24 cellular contexts compared by ENCODE assay signal in the genomic region with DNA sequence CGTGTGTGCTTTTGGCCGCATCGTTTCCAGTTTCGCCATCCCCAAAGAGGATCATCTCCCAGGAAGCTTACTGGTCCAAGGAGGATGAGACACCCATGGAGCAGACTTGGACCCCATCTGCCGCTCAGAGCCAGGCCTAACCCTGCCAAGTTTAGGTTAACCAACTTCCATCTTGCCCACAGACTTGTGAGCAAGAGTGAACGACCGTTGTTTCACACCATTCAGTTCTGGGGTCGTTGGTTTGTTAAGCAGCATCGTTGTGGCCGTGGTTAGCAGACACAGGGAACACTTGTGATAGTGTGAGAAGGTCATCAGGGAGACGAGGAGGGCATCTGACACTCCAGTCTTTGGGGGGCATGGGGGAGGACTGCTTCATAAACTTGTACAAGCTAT. TPM values are rescaled to one million over a fixed set of nuclear protein-coding genes. Genes with fewer than 3 reads are reported as not detected.
DNase-seq lines count a peak whose midpoint lies in the region; ATAC-seq, FAIRE-seq and TF ChIP-seq lines count a peak whose summit lies in the region.
"Had no signal": no experiment of that assay in that cellular context is flagged by ENCODE, and none has a peak within 500 bp of the region (broad histone marks: within the 10 kb centered on the region; RNA-seq: fewer than 3 reads in every experiment).

No MANE protein-coding gene starts in this region.

- H3K4me2 ChIP-seq in HepG2 (ENCODE audit: low read depth, low read length): no peak overlapping the region

- H3K4me1 ChIP-seq in HepG2 (ENCODE audit: insufficient read depth, low read length): peaks cover 12% of the 10 kb centered on the region
- peaks cover 0 to 7% (median 3%) of the 10 kb centered on the region in 4 donors for H3K4me1 ChIP-seq in right lobe of liver
- H3K4me1 ChIP-seq: SJCRH30 had no signal

- intact Hi-C loops in HepG2 (cut with micrococcal nuclease; ENCODE audit: unreplicated experiment): loop anchor here (1.0 kb wide), 2 partner anchors 233 to 442 kb away; no protein-coding TSS in a partner anchor
- intact Hi-C loops in right lobe of liver (cut with DNase I): no loop called here

- no peak overlapping the region for H2AFZ ChIP-seq in HepG2 (ENCODE audit: low read length)

- BruUV-seq in HepG2 (replicated peaks; lab: Mats Ljungman, UMichigan): no TSS peak

- WGBS in HepG2 (ENCODE audit: low lambda C conversion rate): 79% methylated on average over 11 of the region's 11 CpGs
- WGBS in right lobe of liver (ENCODE audit: insufficient coverage, low coverage, low lambda C conversion rate, missing lambda C conversion rate): 58% methylated on average over 9 of the region's 11 CpGs

- H3K4me3 Mint-ChIP-seq in activated T-helper 17 cell treated with anti-CD3 and anti-CD28 coated beads, Interleukin-2, amount 50 U/mL, for 72 hours: no peak overlapping the region
- H3K4me3 Mint-ChIP-seq in immature natural killer cell: no peak overlapping the region

- no peaks in the 10 kb centered on the region for H4K20me1 ChIP-seq in HepG2 (ENCODE audit: insufficient read depth, low read length)

- in situ Hi-C loops in HepG2 (cut with HindIII; ENCODE audit: extremely low pct_ligation_motif_present, low pct_unique_long_range_greater_than_20kb): loop anchor here (5.0 kb wide), 1 partner anchor 445 kb away; no protein-coding TSS in a partner anchor

- H3K27me3 ChIP-seq in HepG2 (ENCODE audit: control insufficient read depth in 1 of 2, insufficient read depth in 2 of 2, low read length in 2 of 2) (no peaks in the 10 kb centered on the region), right lobe of liver (no peaks in the 10 kb centered on the region)
- H3K27me3 ChIP-seq: SJCRH30 had no signal

- no peaks in the 10 kb centered on the region for H3K79me2 ChIP-seq in HepG2 (ENCODE audit: insufficient read depth, low read length)

- no peaks in the 10 kb centered on the region for H3K36me3 ChIP-seq in HepG2 (replicated peaks in 1 of 2; ENCODE audit: control insufficient read depth in 1 of 2, insufficient read depth in 2 of 2, low read length in 2 of 2)
- H3K36me3 ChIP-seq in right lobe of liver: no peaks in the 10 kb centered on the region
- H3K36me3 ChIP-seq: SJCRH30 had no signal

- no peak for TF ChIP-seq RAD21 in HepG2 (CRISPR knock-in tag; IDR thresholded peaks at IDR 0.05)

- TF ChIP-seq EP300 in HepG2 (IDR thresholded peaks at IDR 0.05; ENCODE audit: low read depth in 2 of 2, low read length in 2 of 2) (no peak), HepG2 (CRISPR knock-in tag; IDR thresholded peaks at IDR 0.05; ENCODE audit: borderline replicate concordance) (no peak)

- no peak for ATAC-seq in HepG2
- no peak for ATAC-seq in right lobe of liver
- no peak for ATAC-seq in activated T-helper 17 cell treated with anti-CD3 and anti-CD28 coated beads, Interleukin-2, amount 50 U/mL, for 72 hours (replicated peaks)

- peaks cover 3% of the 10 kb centered on the region for H3K27me3 Mint-ChIP-seq in activated T-helper 17 cell treated with anti-CD3 and anti-CD28 coated beads, Interleukin-2, amount 50 U/mL, for 72 hours
- peaks cover 10 to 20% (median 13%) of the 10 kb centered on the region in 3 donors for H3K27me3 Mint-ChIP-seq in immature natural killer cell (ENCODE audit: low read depth in 3 of 3)

- H3K9me3 ChIP-seq in HepG2 (ENCODE audit: low read length) (no peaks in the 10 kb centered on the region), right lobe of liver (no peaks in the 10 kb centered on the region)
- H3K9me3 ChIP-seq: Caco-2, SJCRH30 had no signal

- H3K9ac ChIP-seq in HepG2 (ENCODE audit: insufficient read depth, low read depth, low read length): no peak overlapping the region

- TF ChIP-seq CTCF in HepG2 (CRISPR knock-in tag; IDR thresholded peaks at IDR 0.05) (no peak), right lobe of liver (IDR thresholded peaks at IDR 0.05) (no peak), RWPE1 (conservative IDR thresholded peaks at IDR 0.05; ENCODE audit: low read depth) (no peak)

- no peak for FAIRE-seq in HepG2 (lab: Jason Lieb, UNC)
- FAIRE-seq: A204.1, GM12878 had no signal

- H3K27ac ChIP-seq in HepG2 (ENCODE audit: extremely low read length, insufficient read depth, low read length): no peak overlapping the region
- no peak overlapping the region for H3K27ac ChIP-seq in right lobe of liver
- no peak overlapping the region for H3K27ac ChIP-seq in RWPE1
- H3K27ac ChIP-seq: HL-60, SJCRH30 had no signal

- no peaks in the 10 kb centered on the region for H3K9me3 Mint-ChIP-seq in activated T-helper 17 cell treated with anti-CD3 and anti-CD28 coated beads, Interleukin-2, amount 50 U/mL, for 72 hours
- H3K9me3 Mint-ChIP-seq in immature natural killer cell: no peaks in the 10 kb centered on the region
- H3K9me3 Mint-ChIP-seq: CD4-positive, alpha-beta memory T cell had no signal

- POLR2A ChIA-PET in HepG2 (lab: Yijun Ruan, JAX): interaction anchor here (1.0 kb wide), 2 partner anchors 11 to 234 kb away, joined by 5 to 8 read pairs; no protein-coding TSS in a partner anchor
- POLR2A ChIA-PET in RWPE1 (lab: Yijun Ruan, JAX; ENCODE audit: low non-redundant PET): no interaction called here

- no peak overlapping the region for H3K4me3 ChIP-seq in HepG2 (replicated peaks in 1 of 3; ENCODE audit: insufficient read depth in 1 of 3, low read depth in 2 of 3, low read length in 3 of 3)
- no peak overlapping the region for H3K4me3 ChIP-seq in right lobe of liver
- H3K4me3 ChIP-seq: GM12878, K562, SJCRH30 had no signal

- CTCF ChIA-PET in HepG2 (lab: Yijun Ruan, JAX; ENCODE audit: low intra/inter-chr PET ratio, low total read pairs): interaction anchor here (1.6 to 2.7 kb wide), 2 partner anchors 234 to 436 kb away, joined by 5 to 25 read pairs; no protein-coding TSS in a partner anchor
- CTCF ChIA-PET in RWPE1 (lab: Yijun Ruan, JAX): interaction anchor here (0.5 to 2.6 kb wide), 6 partner anchors 13 to 349 kb away, joined by 3 to 11 read pairs (median 6); no protein-coding TSS in a partner anchor

- TF ChIP-seq POLR2A in HepG2 (IDR thresholded peaks at IDR 0.05; ENCODE audit: insufficient read depth in 1 of 2, low read depth in 2 of 2, low read length in 2 of 2) (no peak), right lobe of liver (IDR thresholded peaks at IDR 0.05) (no peak)

- H3K4me1 Mint-ChIP-seq in activated T-helper 17 cell treated with anti-CD3 and anti-CD28 coated beads, Interleukin-2, amount 50 U/mL, for 72 hours: peaks cover 14% of the 10 kb centered on the region
- H3K4me1 Mint-ChIP-seq in immature natural killer cell: no peaks in the 10 kb centered on the region

- peaks cover 34% of the 10 kb centered on the region for H3K36me3 Mint-ChIP-seq in activated T-helper 17 cell treated with anti-CD3 and anti-CD28 coated beads, Interleukin-2, amount 50 U/mL, for 72 hours (ENCODE audit: low read depth)
- no peaks in the 10 kb centered on the region for H3K36me3 Mint-ChIP-seq in immature natural killer cell
- H3K36me3 Mint-ChIP-seq: CD4-positive, alpha-beta memory T cell had no signal

- DNase-seq in HepG2 (ENCODE audit: low spot score) (no peak), right lobe of liver (no peak), immature natural killer cell (peak; percentile 39 to 53 (median 51)), ureter (ENCODE audit: low spot score) (no peak), RWPE1 (ENCODE audit: low spot score) (no peak), NCI-H2081 treated with DMSO at 0.1 percent for 48 hours (lab: John Stamatoyannopoulos, UW) (no peak), dermis blood vessel endothelial cell (no peak)
- DNase-seq: C1 segment of cervical spinal cord, DMS79, NCI-H1105, NCI-H1436 treated with DMSO at 0.1 percent for 48 hours, NCI-H187 treated with DMSO at 0.1 percent for 48 hours, NCI-H2107, NCI-H524 treated with DMSO at 0.1 percent for 48 hours, NCI-H774 had no signal

- peak overlapping the region; percentile 41 for H3K27ac Mint-ChIP-seq in activated T-helper 17 cell treated with anti-CD3 and anti-CD28 coated beads, Interleukin-2, amount 50 U/mL, for 72 hours
- H3K27ac Mint-ChIP-seq in immature natural killer cell: peak overlapping the region in 2 of 6 donors; percentile 11 to 13
- H3K27ac Mint-ChIP-seq: CD4-positive, alpha-beta memory T cell had no signal

TF ChIP-seq in HepG2, 621 proteins besides CTCF, POLR2A, EP300 and RAD21 (continues in another document):
- TF ChIP-seq HOXA9 (CRISPR knock-in tag; IDR thresholded peaks at IDR 0.05; ENCODE audit: borderline replicate concordance) (0 out of 2 replicates have a peak, but pooled peaks have one; percentile 43), KDM5B (CRISPR knock-in tag; IDR thresholded peaks at IDR 0.05; ENCODE audit: borderline replicate concordance) (0 out of 2 replicates have a peak, but pooled peaks have one; percentile 3), FOXP1 (IDR thresholded peaks at IDR 0.05) (no peak), FOXP1 (CRISPR knock-in tag; IDR thresholded peaks at IDR 0.05) (no peak)

RNA-seq across cellular contexts. Expression of gene IL1R2, which starts 15.1 kb away (rescaled TPM):
- 1.9 and 3.6 TPM in 2 replicates for total RNA-seq in HepG2 (2016; rRNA removed; fragmentation: Illumina TruSeq; extraction: Trizol)
- 0.88 and 1.0 TPM in 2 replicates for total RNA-seq in HepG2 (2016; cell fraction: cytosol; rRNA removed; fragmentation: Illumina TruSeq; extraction: Trizol; ENCODE audit: low read depth)
- 2.6 and 4.1 TPM in 2 replicates for total RNA-seq in HepG2 (2016; cell fraction: insoluble cytoplasmic fraction; rRNA removed; fragmentation: Illumina TruSeq; extraction: Trizol)
- 0.93 and 1.1 TPM in 2 replicates for total RNA-seq in HepG2 (2016; cell fraction: membrane; rRNA removed; fragmentation: Illumina TruSeq; extraction: Trizol)
- 2.8 and 3.1 TPM in 2 replicates for total RNA-seq in HepG2 (2016; cell fraction: nucleus; rRNA removed; fragmentation: Illumina TruSeq; extraction: Trizol)
- polyA plus RNA-seq in HepG2 (2011; rRNA removed): 4.7 and 7.3 TPM in 2 replicates
- 6.0 and 6.1 TPM in 2 replicates for polyA plus RNA-seq in HepG2 (2011; cell fraction: cytosol; rRNA removed)
- polyA plus RNA-seq in HepG2 (2011; cell fraction: nucleus; rRNA removed): 2.0 and 2.8 TPM in 2 replicates
- 3.1 and 4.5 TPM in 2 replicates for polyA plus RNA-seq in HepG2 (2012)
- polyA plus RNA-seq in HepG2 (2016; cell fraction: cytosol; fragmentation: Illumina TruSeq; extraction: Trizol; ENCODE audit: low read depth): 1.2 and 1.3 TPM in 2 replicates
- polyA plus RNA-seq in HepG2 (2016; cell fraction: insoluble cytoplasmic fraction; fragmentation: Illumina TruSeq; extraction: Trizol; ENCODE audit: low read depth): 1.8 and 3.2 TPM in 2 replicates
- 0.65 and 1.0 TPM in 2 replicates for polyA plus RNA-seq in HepG2 (2016; cell fraction: membrane; fragmentation: Illumina TruSeq; extraction: Trizol; ENCODE audit: low read depth)
- 3.7 and 3.8 TPM in 2 replicates for polyA plus RNA-seq in HepG2 (2016; cell fraction: nucleus; fragmentation: Illumina TruSeq; extraction: Trizol; ENCODE audit: insufficient read depth, low read depth)
- polyA minus RNA-seq in HepG2 (2011; rRNA and poly(A)+ RNA removed; ENCODE audit: low replicate concordance): 4.2 TPM in 1 of 2 replicates, not detected in the other
- 3.3 and 3.6 TPM in 2 replicates for polyA minus RNA-seq in HepG2 (2011; cell fraction: cytosol; rRNA and poly(A)+ RNA removed)
- 2.3 and 2.5 TPM in 2 replicates for polyA minus RNA-seq in HepG2 (2011; cell fraction: nucleus; rRNA and poly(A)+ RNA removed)
- 10 to 100 TPM in 4 of 6 experiments, 1 to 10 TPM in 2; 5.5 to 22.8 (median 12.3) TPM for total RNA-seq in right lobe of liver
- 10 to 100 TPM; 55.8 to 97.6 TPM for total RNA-seq in activated T-helper 17 cell treated with anti-CD3 and anti-CD28 coated beads, Interleukin-2, amount 50 U/mL, for 72 hours
- polyA plus RNA-seq in immature natural killer cell: 1 to 10 TPM in 2 of 3 donors, not detected in 1; 1.8 to 3.3 TPM
- total RNA-seq in ureter: 5.9 TPM
- total RNA-seq in dermis blood vessel endothelial cell: 0.28 and 0.34 TPM in 2 replicates
- total RNA-seq: CD4-positive, alpha-beta memory T cell; K562; M059J; SJCRH30 had no signal

Comparison
In these comparisons a context has a peak if more than half of its experiments do, and no peak if none do; other contexts are left out.
1. DNase-seq: peak in immature natural killer cell (3 of 3); none in HepG2 (single experiment), right lobe of liver (0 of 3), ureter (single experiment), RWPE1 (single experiment), NCI-H2081 treated with DMSO at 0.1 percent for 48 hours (single experiment) and dermis blood vessel endothelial cell (single experiment).